Comparison of ENCODE assay signal across 19 cellular contexts in genomic region chr2:72996152-72996502, GRCh38.
"Had no signal": no experiment of that assay in that cellular context is flagged by ENCODE, and none has a peak within 500 bp of the region (broad histone marks: within the 10 kb centered on the region; RNA-seq: fewer than 3 reads in every experiment).

No MANE protein-coding gene starts in this region.

- H3K27me3 ChIP-seq: esophagus muscularis mucosa, gastroesophageal sphincter, heart left ventricle, suprapubic skin, upper lobe of left lung had no signal

- H3K4me1 ChIP-seq: esophagus muscularis mucosa, gastroesophageal sphincter, suprapubic skin, upper lobe of left lung had no signal

- H3K36me3 Mint-ChIP-seq: natural killer cell treated with Interleukin-12 subunit alpha and Interleukin-12 subunit beta and Interleukin-15 and Interleukin-18, amount 100 ng/mL, for 72 hours; T-cell had no signal

- DNase-seq: activated naive CD4-positive, alpha-beta T cell; activated T-cell treated with anti-CD3 and anti-CD28 coated beads for 4 hours; cerebellar nuclear complex; effector CD8-positive, alpha-beta T cell; kidney glomerular epithelial cell; occipital lobe; T-helper 9 cell; upper lobe of left lung had no signal

- H3K9me3 Mint-ChIP-seq: natural killer cell treated with Interleukin-12 subunit alpha and Interleukin-12 subunit beta and Interleukin-15 and Interleukin-18, amount 100 ng/mL, for 72 hours; stimulated activated naive CD8-positive, alpha-beta T cell treated with anti-CD3 and anti-CD28 coated beads, Interleukin-15, Interleukin-2, amounts not matched to agents 100 ng/mL and 50 ng/mL, for 24 hours; T-cell had no signal

- H3K4me3 ChIP-seq: esophagus muscularis mucosa, gastroesophageal sphincter, heart left ventricle, suprapubic skin, upper lobe of left lung had no signal

- H3K4me1 Mint-ChIP-seq: T-cell had no signal

- H3K9me3 ChIP-seq: esophagus muscularis mucosa, gastroesophageal sphincter, heart left ventricle, suprapubic skin, upper lobe of left lung had no signal

- ATAC-seq: activated CD4-positive, CD25-positive, alpha-beta regulatory T cell treated with anti-CD3 and anti-CD28 coated beads, Interleukin-2, amount 50 U/mL, for 24 hours; gastroesophageal sphincter; heart left ventricle; natural killer cell treated with Interleukin-12 subunit alpha and Interleukin-12 subunit beta and Interleukin-15 and Interleukin-18, amount 100 ng/mL, for 72 hours; SK-N-SH treated with all-trans-retinoic acid at 6 μM for 48 hours; T-cell had no signal

- H3K4me3 Mint-ChIP-seq: natural killer cell treated with Interleukin-12 subunit alpha and Interleukin-12 subunit beta and Interleukin-15 and Interleukin-18, amount 100 ng/mL, for 72 hours; stimulated activated naive CD8-positive, alpha-beta T cell treated with anti-CD3 and anti-CD28 coated beads, Interleukin-15, Interleukin-2, amounts not matched to agents 100 ng/mL and 50 ng/mL, for 24 hours; T-cell had no signal

- H3K27me3 Mint-ChIP-seq: natural killer cell treated with Interleukin-12 subunit alpha and Interleukin-12 subunit beta and Interleukin-15 and Interleukin-18, amount 100 ng/mL, for 72 hours; progenitor cell of endocrine pancreas; stimulated activated naive CD8-positive, alpha-beta T cell treated with anti-CD3 and anti-CD28 coated beads, Interleukin-15, Interleukin-2, amounts not matched to agents 100 ng/mL and 50 ng/mL, for 24 hours; T-cell had no signal

- H3K27ac ChIP-seq: esophagus muscularis mucosa, gastroesophageal sphincter, heart left ventricle, suprapubic skin, upper lobe of left lung had no signal

- H3K27ac Mint-ChIP-seq: natural killer cell treated with Interleukin-12 subunit alpha and Interleukin-12 subunit beta and Interleukin-15 and Interleukin-18, amount 100 ng/mL, for 72 hours; stimulated activated naive CD8-positive, alpha-beta T cell treated with anti-CD3 and anti-CD28 coated beads, Interleukin-15, Interleukin-2, amounts not matched to agents 100 ng/mL and 50 ng/mL, for 24 hours; T-cell had no signal

- FAIRE-seq: endothelial cell of umbilical vein had no signal
